8 cellular contexts compared by ENCODE assay signal in genomic region chr1:144045751-144046530, GRCh38.
DNase-seq lines count a peak whose midpoint lies in the region; ATAC-seq and TF ChIP-seq lines count a peak whose summit lies in the region.
"Not testable (repeated sequence)": the region's sequence is repeated elsewhere in the genome, so short reads cannot be mapped to it uniquely, and the experiment has no call there.

No MANE protein-coding gene starts in this region.

- H3K36me3 ChIP-seq in cardiac muscle cell; naive thymus-derived CD4-positive, alpha-beta T cell (ENCODE audit: control insufficient read depth in 2 of 3, insufficient read depth in 3 of 3, low read length in 3 of 3): not testable (repeated sequence)

- peak; percentile 7 for TF ChIP-seq CTCF in GM10266 (IDR thresholded peaks at IDR 0.05; ENCODE audit: control insufficient read depth, insufficient read depth, low read depth, missing control alignments)
- peak; percentile 47 for TF ChIP-seq CTCF in chondrocyte (IDR thresholded peaks at IDR 0.05)
- peak; percentile 15 for TF ChIP-seq CTCF in cardiac muscle cell (IDR thresholded peaks at IDR 0.05; ENCODE audit: low read depth, low read length)

- CTCF ChIA-PET in naive thymus-derived CD4-positive, alpha-beta T cell (lab: Charles Lee): not testable (repeated sequence)

- H3K4me1 ChIP-seq in cardiac muscle cell (ENCODE audit: low read depth); naive thymus-derived CD4-positive, alpha-beta T cell (ENCODE audit: control insufficient read depth in 2 of 2, insufficient read depth in 2 of 2, low read length in 2 of 2): not testable (repeated sequence)

- H3K4me3 ChIP-seq in cardiac muscle cell; naive thymus-derived CD4-positive, alpha-beta T cell (ENCODE audit: low read length): not testable (repeated sequence)

- DNase-seq in GM10266 (ENCODE audit: extremely low spot score); chondrocyte (ENCODE audit: low spot score); stimulated activated naive B cell treated with anti-CD40 and anti-IgM and Interleukin-4, amounts not matched to agents 10 μg/mL and 1 μg/mL and 100 μg/mL, for 72 hours: not testable (repeated sequence)
- DNase-seq in RPMI8226 (peak; percentile 2), cardiac muscle cell (ENCODE audit: low read depth in 1 of 2, low spot score in 1 of 2) (peak; percentile 2 to 45)
- peak; percentile 31 for DNase-seq in activated T-cell treated with anti-CD3 and anti-CD28 coated beads, Interleukin-2, amount 50 U/mL, for 24 hours
- DNase-seq in naive thymus-derived CD4-positive, alpha-beta T cell: peak in 5 of 9 donors; percentile 5 to 80 (median 61)

- peak; percentile 44 for ATAC-seq in HG02798 (IDR thresholded peaks at IDR 0.05; ENCODE audit: poor library complexity, unreplicated experiment)
- ATAC-seq in naive thymus-derived CD4-positive, alpha-beta T cell: peak; percentile 91
- peak; percentile 84 to 86 for ATAC-seq in stimulated activated naive B cell treated with anti-CD40 and anti-IgM and Interleukin-4, amounts not matched to agents 10 μg/mL and 1 μg/mL and 100 μg/mL, for 72 hours (replicated peaks)

- not testable (repeated sequence) for H3K4me1 Mint-ChIP-seq in activated T-cell treated with anti-CD3 and anti-CD28 coated beads, Interleukin-2, amount 50 U/mL, for 24 hours (ENCODE audit: low read depth); chondrocyte (ENCODE audit: low read depth); naive thymus-derived CD4-positive, alpha-beta T cell; stimulated activated naive B cell treated with anti-CD40 and anti-IgM and Interleukin-4, amounts not matched to agents 10 μg/mL and 1 μg/mL and 100 μg/mL, for 72 hours

- H3K4me3 Mint-ChIP-seq in activated T-cell treated with anti-CD3 and anti-CD28 coated beads, Interleukin-2, amount 50 U/mL, for 24 hours; chondrocyte (ENCODE audit: unreplicated experiment); stimulated activated naive B cell treated with anti-CD40 and anti-IgM and Interleukin-4, amounts not matched to agents 10 μg/mL and 1 μg/mL and 100 μg/mL, for 72 hours: not testable (repeated sequence)
- H3K4me3 Mint-ChIP-seq in naive thymus-derived CD4-positive, alpha-beta T cell: peak overlapping the region in 3 of 10 donors; percentile 14 to 49 (median 17)

- not testable (repeated sequence) for H3K9me3 ChIP-seq in cardiac muscle cell (ENCODE audit: low read depth); naive thymus-derived CD4-positive, alpha-beta T cell (ENCODE audit: control insufficient read depth in 2 of 3, low read length in 3 of 3)

- H3K27ac Mint-ChIP-seq in activated T-cell treated with anti-CD3 and anti-CD28 coated beads, Interleukin-2, amount 50 U/mL, for 24 hours; chondrocyte (ENCODE audit: unreplicated experiment); naive thymus-derived CD4-positive, alpha-beta T cell; stimulated activated naive B cell treated with anti-CD40 and anti-IgM and Interleukin-4, amounts not matched to agents 10 μg/mL and 1 μg/mL and 100 μg/mL, for 72 hours: not testable (repeated sequence)

- not testable (repeated sequence) for H3K27ac ChIP-seq in cardiac muscle cell; naive thymus-derived CD4-positive, alpha-beta T cell (ENCODE audit: low read depth, low read length)

- not testable (repeated sequence) for H3K27me3 Mint-ChIP-seq in activated T-cell treated with anti-CD3 and anti-CD28 coated beads, Interleukin-2, amount 50 U/mL, for 24 hours; chondrocyte (ENCODE audit: low read depth); naive thymus-derived CD4-positive, alpha-beta T cell; stimulated activated naive B cell treated with anti-CD40 and anti-IgM and Interleukin-4, amounts not matched to agents 10 μg/mL and 1 μg/mL and 100 μg/mL, for 72 hours

- not testable (repeated sequence) for H3K27me3 ChIP-seq in cardiac muscle cell; naive thymus-derived CD4-positive, alpha-beta T cell (ENCODE audit: control insufficient read depth in 2 of 2, insufficient read depth in 2 of 2, low read length in 2 of 2)

- H3K36me3 Mint-ChIP-seq in activated T-cell treated with anti-CD3 and anti-CD28 coated beads, Interleukin-2, amount 50 U/mL, for 24 hours (ENCODE audit: low read depth); chondrocyte (ENCODE audit: low read depth); naive thymus-derived CD4-positive, alpha-beta T cell; stimulated activated naive B cell treated with anti-CD40 and anti-IgM and Interleukin-4, amounts not matched to agents 10 μg/mL and 1 μg/mL and 100 μg/mL, for 72 hours: not testable (repeated sequence)

- POLR2A ChIA-PET in naive thymus-derived CD4-positive, alpha-beta T cell (lab: Charles Lee): not testable (repeated sequence)

- intact Hi-C loops in naive thymus-derived CD4-positive, alpha-beta T cell (cut with micrococcal nuclease): not testable (repeated sequence)

- H3K9me3 Mint-ChIP-seq in activated T-cell treated with anti-CD3 and anti-CD28 coated beads, Interleukin-2, amount 50 U/mL, for 24 hours; chondrocyte (ENCODE audit: low read depth); naive thymus-derived CD4-positive, alpha-beta T cell; stimulated activated naive B cell treated with anti-CD40 and anti-IgM and Interleukin-4, amounts not matched to agents 10 μg/mL and 1 μg/mL and 100 μg/mL, for 72 hours: not testable (repeated sequence)
